In the genomic region with DNA sequence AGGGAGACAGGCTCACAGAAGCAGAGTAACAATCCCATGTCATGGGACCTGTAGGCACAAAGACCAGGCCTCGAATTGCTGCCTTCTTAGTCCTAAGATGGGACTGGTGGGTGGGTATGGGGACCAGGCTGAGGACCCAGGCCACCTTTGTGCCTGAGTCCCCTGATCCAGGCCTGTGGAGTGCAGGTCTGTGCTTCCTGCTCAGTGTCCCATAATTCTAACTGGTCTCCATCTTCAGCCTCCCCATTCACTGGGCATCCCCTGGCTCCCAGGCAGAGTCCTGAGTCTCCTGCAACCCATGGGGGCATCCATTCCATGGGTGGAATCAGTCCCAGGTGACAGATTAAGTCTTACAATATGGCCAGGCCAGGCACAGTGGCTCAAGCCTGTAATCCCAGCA, we compare ENCODE assay signal across 11 cellular contexts.
"Had no signal": no experiment of that assay in that cellular context is flagged by ENCODE, and none has a peak within 500 bp of the region (broad histone marks: within the 10 kb centered on the region; RNA-seq: fewer than 3 reads in every experiment).

No MANE protein-coding gene starts in this region.

- H3K36me3 ChIP-seq: gastrocnemius medialis, left lung had no signal

- H3K4me3 ChIP-seq: gastrocnemius medialis, left lung had no signal

- H3K27ac ChIP-seq: gastrocnemius medialis, left lung had no signal

- H3K27ac Mint-ChIP-seq: endodermal cell, type B pancreatic cell had no signal

- H3K9me3 ChIP-seq: gastrocnemius medialis had no signal

- H3K4me3 Mint-ChIP-seq: endodermal cell; naive thymus-derived CD8-positive, alpha-beta T cell; type B pancreatic cell had no signal

- H3K27me3 ChIP-seq: gastrocnemius medialis, left lung had no signal

- H3K9me3 Mint-ChIP-seq: endodermal cell, type B pancreatic cell had no signal

- DNase-seq: activated naive CD4-positive, alpha-beta T cell; activated T-cell treated with anti-CD3 and anti-CD28 coated beads for 4 hours; endodermal cell; left lung; naive thymus-derived CD8-positive, alpha-beta T cell; stimulated activated CD4-positive, alpha-beta T cell treated with anti-CD3 and anti-CD28 coated beads, Interleukin-4, amount 100 ng/mL, for 24 hours; stimulated activated naive CD4-positive, alpha-beta T cell treated with Interleukin-2 at 50 U/mL for 16 hours; T-helper 9 cell had no signal

- ATAC-seq: activated CD4-positive, CD25-positive, alpha-beta regulatory T cell treated with anti-CD3 and anti-CD28 coated beads, Interleukin-2, amount 50 U/mL, for 24 hours; naive thymus-derived CD8-positive, alpha-beta T cell had no signal

- H3K36me3 Mint-ChIP-seq: naive thymus-derived CD8-positive, alpha-beta T cell; type B pancreatic cell had no signal

- H3K4me1 Mint-ChIP-seq: endodermal cell had no signal

- H3K27me3 Mint-ChIP-seq: type B pancreatic cell had no signal
